In the genomic region with DNA sequence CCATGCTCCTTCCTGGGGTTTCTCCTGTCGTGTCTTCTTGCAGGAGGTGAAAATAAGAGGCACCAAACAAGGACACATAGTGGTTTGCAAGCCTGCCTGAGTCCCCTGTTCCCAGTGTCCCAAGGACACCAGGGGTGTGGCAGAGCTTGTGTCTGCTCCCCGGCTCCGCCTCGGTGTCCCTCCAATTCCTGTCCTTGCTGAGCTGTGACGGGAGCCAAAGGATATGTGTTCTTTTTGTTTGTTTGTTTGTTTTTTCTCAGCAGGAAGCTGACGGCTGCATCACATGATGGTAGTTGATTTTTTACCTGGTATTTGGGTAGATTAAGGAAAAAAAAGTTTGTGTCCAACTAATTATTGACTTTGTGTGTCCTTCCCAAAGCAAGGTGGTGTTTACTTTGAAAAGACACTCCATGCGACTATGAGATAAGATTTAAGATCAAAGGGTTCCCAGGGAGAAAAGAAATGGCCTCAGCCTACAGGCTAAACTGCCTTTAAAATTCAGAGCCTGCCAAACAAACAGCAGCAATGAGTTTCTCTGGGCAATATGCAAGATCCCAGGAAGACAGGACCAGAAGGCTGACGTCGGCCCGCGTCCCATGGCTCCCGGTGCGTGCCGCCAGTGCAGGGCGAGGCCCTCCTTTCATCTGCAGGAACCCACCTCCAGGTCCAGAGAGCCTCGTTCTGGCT, we compare ENCODE assay signal across 21 cellular contexts. TPM values are rescaled to one million over a fixed set of nuclear protein-coding genes. Genes with fewer than 3 reads are reported as not detected.
DNase-seq lines count a peak whose midpoint lies in the region; ATAC-seq and TF ChIP-seq lines count a peak whose summit lies in the region.
"Had no signal": no experiment of that assay in that cellular context is flagged by ENCODE, and none has a peak within 500 bp of the region (broad histone marks: within the 10 kb centered on the region; RNA-seq: fewer than 3 reads in every experiment).

No MANE protein-coding gene starts in this region.

- POLR2A ChIA-PET in Caco-2 (lab: Charles Lee) = interaction anchor here (1.3 kb wide), 1 partner anchor 13 kb away, joined by 5 read pairs; no protein-coding TSS in a partner anchor

- peak overlapping the region; percentile 68 for H2BK120ac ChIP-seq in trophoblast cell (ENCODE audit: insufficient read depth, low read length, poor library complexity)

- H3K4me2 ChIP-seq in trophoblast cell (ENCODE audit: low read length) = no peak overlapping the region

- peaks cover 19% of the 10 kb centered on the region for H3K9me3 Mint-ChIP-seq in Caco-2 (ENCODE audit: unreplicated experiment)
- H3K9me3 Mint-ChIP-seq in endodermal cell = peaks cover 9% of the 10 kb centered on the region
- peaks cover 15% of the 10 kb centered on the region for H3K9me3 Mint-ChIP-seq in nephron progenitor cell
- H3K9me3 Mint-ChIP-seq: CD4-positive, alpha-beta T cell; HFFc6; IgD-negative memory B cell had no signal

- peak overlapping the region; percentile 45 for H4K91ac ChIP-seq in trophoblast cell (ENCODE audit: low read depth, low read length)

- H3K4me1 ChIP-seq in Caco-2 = peaks cover 40% of the 10 kb centered on the region
- H3K4me1 ChIP-seq in endodermal cell (ENCODE audit: control insufficient read depth, insufficient read depth, low read length) = no peaks in the 10 kb centered on the region
- peaks cover 3 to 4% of the 10 kb centered on the region in 2 experiments for H3K4me1 ChIP-seq in trophoblast cell (ENCODE audit: control insufficient read depth in 1 of 2, insufficient read depth in 2 of 2, low read length in 2 of 2)

- no peaks in the 10 kb centered on the region for H3K79me2 ChIP-seq in trophoblast cell (ENCODE audit: control insufficient read depth, insufficient read depth, low read length, poor library complexity)

- H3K23ac ChIP-seq in trophoblast cell (ENCODE audit: low read length) = no peak overlapping the region

- H3K9me3 ChIP-seq in Caco-2 (no peaks in the 10 kb centered on the region), endodermal cell (ENCODE audit: control insufficient read depth, low read length) (no peaks in the 10 kb centered on the region), trophoblast cell (ENCODE audit: insufficient read depth, low read depth, low read length) (no peaks in the 10 kb centered on the region)

- H2BK12ac ChIP-seq in trophoblast cell (ENCODE audit: low read length) = peak overlapping the region; percentile 15

- H4K8ac ChIP-seq in trophoblast cell (ENCODE audit: low read depth, low read length) = peak overlapping the region; percentile 79

- WGBS in endodermal cell (ENCODE audit: insufficient coverage in 1 of 2, insufficient read length in 1 of 2), 2 experiments = 79% methylated on average over 2 to 16 of the region's 16 CpGs
- no CpG with 5 or more reads among the region's 16 CpGs for WGBS in trophoblast cell (ENCODE audit: extremely low coverage, insufficient coverage, insufficient read length)

- H3K79me1 ChIP-seq in trophoblast cell (ENCODE audit: low read length) = peaks cover 7% of the 10 kb centered on the region

- peaks cover 14% of the 10 kb centered on the region for H3K36me3 Mint-ChIP-seq in Caco-2 (ENCODE audit: insufficient read depth, unreplicated experiment)
- H3K36me3 Mint-ChIP-seq in endodermal cell (ENCODE audit: low read depth) = no peaks in the 10 kb centered on the region
- no peaks in the 10 kb centered on the region for H3K36me3 Mint-ChIP-seq in nephron progenitor cell (ENCODE audit: low read depth)
- H3K36me3 Mint-ChIP-seq: IgD-negative memory B cell had no signal

- peak overlapping the region; percentile 28 for H3K27ac Mint-ChIP-seq in Caco-2 (ENCODE audit: unreplicated experiment)
- H3K27ac Mint-ChIP-seq in endodermal cell = peak overlapping the region; percentile 35
- no peak overlapping the region for H3K27ac Mint-ChIP-seq in nephron progenitor cell
- H3K27ac Mint-ChIP-seq: CD4-positive, alpha-beta T cell; HFFc6; IgD-negative memory B cell; T-helper 17 cell had no signal

- H3K4me3 ChIP-seq in Caco-2 (ENCODE audit: low read depth, low read length) (no peak overlapping the region), endodermal cell (ENCODE audit: low read length) (no peak overlapping the region), trophoblast cell (ENCODE audit: low read depth, low read length) (no peak overlapping the region)
- H3K4me3 ChIP-seq: SK-N-MC had no signal

- H2AK5ac ChIP-seq in trophoblast cell (ENCODE audit: low read length) = no peak overlapping the region

- H2AFZ ChIP-seq in trophoblast cell (ENCODE audit: insufficient read depth, low read length, poor library complexity) = peak overlapping the region; percentile 10

- DNase-seq in Caco-2 (peak; percentile 64 to 68), HuH-7 (ENCODE audit: low spot score) (peak; percentile 50), endodermal cell (no peak), trophoblast cell (no peak), nephron progenitor cell (no peak)
- DNase-seq: CD4-positive, alpha-beta T cell; COR-L47; DMS 273 treated with DMSO at 0.1 percent for 48 hours; GDM1; HFFc6; NCI-H1417; NCI-H1694 treated with DMSO at 0.1 percent for 48 hours; NCI-H446 treated with DMSO at 0.1 percent for 48 hours; SHP77 treated with DMSO at 0.1 percent for 48 hours; SW 1271; T-helper 17 cell had no signal

- H4K12ac ChIP-seq in trophoblast cell (ENCODE audit: low read depth, low read length) = no peak overlapping the region

- no TSS peak for BruUV-seq in Caco-2 (replicated peaks; lab: Mats Ljungman, UMichigan)

- peak overlapping the region; percentile 61 for H3K4me3 Mint-ChIP-seq in Caco-2 (ENCODE audit: unreplicated experiment)
- no peak overlapping the region for H3K4me3 Mint-ChIP-seq in endodermal cell
- H3K4me3 Mint-ChIP-seq in nephron progenitor cell = no peak overlapping the region
- H3K4me3 Mint-ChIP-seq: CD4-positive, alpha-beta T cell; HFFc6; IgD-negative memory B cell; T-helper 17 cell had no signal

- H3K27me3 ChIP-seq in Caco-2 (replicated peaks; ENCODE audit: control insufficient read depth, insufficient read depth, low read length) (no peaks in the 10 kb centered on the region), endodermal cell (ENCODE audit: control insufficient read depth, insufficient read depth, low read length, poor library complexity, severe bottlenecking) (no peaks in the 10 kb centered on the region), trophoblast cell (ENCODE audit: insufficient read depth, low read length) (no peaks in the 10 kb centered on the region)

- H3K27me3 Mint-ChIP-seq in Caco-2 (ENCODE audit: insufficient read depth, unreplicated experiment) (no peaks in the 10 kb centered on the region), endodermal cell (ENCODE audit: insufficient read depth) (peaks cover 16% of the 10 kb centered on the region), nephron progenitor cell (ENCODE audit: low read depth, poor library complexity) (peaks cover 17% of the 10 kb centered on the region)

- H3K36me3 ChIP-seq in Caco-2 (ENCODE audit: control insufficient read depth, insufficient read depth, low read length) (no peaks in the 10 kb centered on the region), endodermal cell (ENCODE audit: control insufficient read depth, insufficient read depth, low read length) (no peaks in the 10 kb centered on the region), trophoblast cell (ENCODE audit: control insufficient read depth in 1 of 2, insufficient read depth in 2 of 2, low read length in 2 of 2) (no peaks in the 10 kb centered on the region)

- H3K18ac ChIP-seq in trophoblast cell (ENCODE audit: low read length) = no peak overlapping the region

- H3K14ac ChIP-seq in trophoblast cell (ENCODE audit: low read length) = peak overlapping the region; percentile 58

- no peak for ATAC-seq in HG02763 (IDR thresholded peaks at IDR 0.05; ENCODE audit: unreplicated experiment)
- ATAC-seq in GM21515 (IDR thresholded peaks at IDR 0.05; ENCODE audit: unreplicated experiment) = no peak
- ATAC-seq: T-helper 17 cell had no signal

- H3K4me1 Mint-ChIP-seq in Caco-2 (ENCODE audit: low read depth, unreplicated experiment) = peaks cover 41% of the 10 kb centered on the region
- H3K4me1 Mint-ChIP-seq in endodermal cell = peaks cover 10% of the 10 kb centered on the region
- peaks cover 12% of the 10 kb centered on the region for H3K4me1 Mint-ChIP-seq in nephron progenitor cell
- H3K4me1 Mint-ChIP-seq: T-helper 17 cell had no signal

- H3K27ac ChIP-seq in endodermal cell (ENCODE audit: low read depth, low read length) (no peak overlapping the region), trophoblast cell (ENCODE audit: low read depth, low read length) (peak overlapping the region; percentile 15)
- H3K27ac ChIP-seq: RWPE1, SK-N-MC had no signal

- TF ChIP-seq CTCF in Caco-2 (IDR thresholded peaks at IDR 0.05; ENCODE audit: insufficient read depth in 1 of 2, low read depth in 1 of 2, low read length in 1 of 2, severe bottlenecking in 1 of 2, unreplicated experiment in 1 of 2) = no peak
- no peak for TF ChIP-seq CTCF in endodermal cell (conservative IDR thresholded peaks at IDR 0.05)
- TF ChIP-seq CTCF in nephron progenitor cell (IDR thresholded peaks at IDR 0.05) = no peak

- H2BK5ac ChIP-seq in trophoblast cell (ENCODE audit: low read depth, low read length, poor library complexity) = peak overlapping the region; percentile 61

- CTCF ChIA-PET in Caco-2 (lab: Charles Lee) = interaction anchor here (0.6 kb wide), 1 partner anchor 237 kb away, joined by 6 read pairs; no protein-coding TSS in a partner anchor

- no peak overlapping the region for H3K9ac ChIP-seq in endodermal cell (ENCODE audit: extremely low read depth, low read length, poor library complexity, severe bottlenecking)
- no peak overlapping the region for H3K9ac ChIP-seq in trophoblast cell (ENCODE audit: low read length)

- no peak overlapping the region for H3K4ac ChIP-seq in trophoblast cell (ENCODE audit: low read depth, low read length)

- intact Hi-C loops in Caco-2 (cut with micrococcal nuclease; ENCODE audit: unreplicated experiment) = loop anchor here (1.0 to 5.0 kb wide), 2 partner anchors 10 to 59 kb away; no protein-coding TSS in a partner anchor

RNA-seq across cellular contexts. Expression of a gene that starts 50.8 kb away (rescaled TPM):
- total RNA-seq in Caco-2 (2022) (31.3 and 33.3 TPM in 2 replicates), endodermal cell (10 to 100 TPM; 28.8 to 32.0 TPM)
- polyA plus RNA-seq in endodermal cell (2013, experiment 1 of 2) = 16.3 TPM
- 15.3 TPM for polyA plus RNA-seq in endodermal cell (2013, experiment 2 of 2)
- polyA plus RNA-seq in trophoblast cell (2013) = 10.7 TPM in 2 replicates

Comparison
In these comparisons a context has a peak if more than half of its experiments do, and no peak if none do; other contexts are left out.
1. DNase-seq: peak in Caco-2 (2 of 2) and HuH-7 (single experiment); none in endodermal cell (single experiment), trophoblast cell (0 of 2) and nephron progenitor cell (single experiment).